ENCODE assay signal across 1 cellular context in genomic region chr2:74735544-74735943, GRCh38.
TF ChIP-seq lines count a peak whose summit lies in the region.

No MANE protein-coding gene starts in this region.

TF ChIP-seq in K562, 482 proteins besides CTCF, POLR2A, EP300 and RAD21 (continued from another document):
- TF ChIP-seq PBX2 (CRISPR knock-in tag; IDR thresholded peaks at IDR 0.05; ENCODE audit: low read depth) = no peak
- no peak for TF ChIP-seq PBX2 (tag; conservative IDR thresholded peaks at IDR 0.05; ENCODE audit: low read depth)
- TF ChIP-seq SUPT5H (IDR thresholded peaks at IDR 0.05) = no peak
- TF ChIP-seq ERF (CRISPR knock-in tag; IDR thresholded peaks at IDR 0.05) = no peak
- peak; percentile 35; the same call in 1 of the 2 replicates for TF ChIP-seq NFE2 (IDR thresholded peaks at IDR 0.05; ENCODE audit: low read depth)
